Comparison of ENCODE assay signal across 42 cellular contexts in genomic region chr14:32171469-32171868, GRCh38. TPM values are rescaled to one million over a fixed set of nuclear protein-coding genes. Genes with fewer than 3 reads are reported as not detected.
"Had no signal": no experiment of that assay in that cellular context is flagged by ENCODE, and none has a peak within 500 bp of the region (broad histone marks: within the 10 kb centered on the region; RNA-seq: fewer than 3 reads in every experiment).

No MANE protein-coding gene starts in this region.

- H3K27me3 ChIP-seq: brain microvascular endothelial cell, cardiac muscle cell, MG63 had no signal

- H3K27ac ChIP-seq: brain microvascular endothelial cell, cardiac muscle cell, PC-9, VCaP had no signal

- FAIRE-seq: RCC 7860 had no signal

- DNase-seq: activated CD4-positive, alpha-beta T cell treated with anti-CD3 and anti-CD28 coated beads for 1 hour; activated CD4-positive, alpha-beta T cell treated with anti-CD3 and anti-CD28 coated beads, Interleukin-2, amount 10 ng/mL, durations not matched to agents 24 days and 14 days; activated CD4-positive, alpha-beta T cell treated with anti-CD3 and anti-CD28 coated beads, Interleukin-2, amount 50 U/mL, for 4 hours; activated CD4-positive, CD25-positive, alpha-beta regulatory T cell; activated CD8-positive, alpha-beta T cell treated with anti-CD3 and anti-CD28 coated beads for 36 hours; activated effector memory CD4-positive, alpha-beta T cell treated with anti-CD3 and anti-CD28 coated beads, Interleukin-2, amount 50 U/mL, for 16 hours; activated naive CD4-positive, alpha-beta T cell; activated naive CD4-positive, alpha-beta T cell treated with anti-CD3 and anti-CD28 coated beads, Interleukin-2, amount 50 U/mL, for 16 hours; activated naive CD8-positive, alpha-beta T cell treated with anti-CD3 and anti-CD28 coated beads for 36 hours; activated T-cell treated with anti-CD3 and anti-CD28 coated beads, Interleukin-2, amount 50 U/mL, for 1 hour; activated T-cell treated with anti-CD3 and anti-CD28 coated beads, Interleukin-2, amount 50 U/mL, for 72 hours; amniotic stem cell; aorta; brain microvascular endothelial cell; IMR-90; Kasumi-1; KBM-7; MG63; NCI-H1048; NCI-H1105 treated with DMSO at 0.1 percent for 48 hours; NCI-H1436; NCI-H1694; NCI-H1930; NCI-H2171 treated with DMSO at 0.1 percent for 48 hours; NCI-H345; NCI-H526; NCI-H82; NK-92 treated with Interleukin-12 subunit alpha and Interleukin-12 subunit beta, amount 100 ng/mL, for 24 hours; PC-9; Right ventricle myocardium superior; SW 1271; T-helper 1 cell; T-helper 2 cell; T-helper 9 cell had no signal

- H3K4me3 ChIP-seq: cardiac muscle cell, MG63, PC-9 had no signal

- H3K36me3 ChIP-seq: brain microvascular endothelial cell, cardiac muscle cell, MG63 had no signal

- H3K9me3 ChIP-seq: MG63 had no signal

- H2AFZ ChIP-seq: PC-9 had no signal

- ATAC-seq: activated CD8-positive, alpha-beta T cell treated with anti-CD3 and anti-CD28 coated beads for 36 hours; activated T-cell treated with anti-CD3 and anti-CD28 coated beads, Interleukin-2, amount 50 U/mL, for 72 hours; activated T-helper 17 cell treated with anti-CD3 and anti-CD28 coated beads, Interleukin-2, amount 50 U/mL, for 72 hours had no signal

- H3K4me2 ChIP-seq: PC-9 had no signal

RNA-seq across cellular contexts. Expression of gene RNU6-7, which starts 30.4 kb away (rescaled TPM):
- total RNA-seq: activated CD4-positive, alpha-beta T cell treated with anti-CD3 and anti-CD28 coated beads, Interleukin-2, amount 10 ng/mL, durations not matched to agents 24 days and 14 days; activated CD8-positive, alpha-beta memory T cell treated with anti-CD3 and anti-CD28 coated beads for 36 hours; activated CD8-positive, alpha-beta T cell treated with anti-CD3 and anti-CD28 coated beads for 36 hours; activated naive CD8-positive, alpha-beta T cell treated with anti-CD3 and anti-CD28 coated beads for 36 hours; activated T-cell treated with anti-CD3 and anti-CD28 coated beads, Interleukin-2, amount 50 U/mL, for 72 hours; activated T-helper 17 cell treated with anti-CD3 and anti-CD28 coated beads, Interleukin-2, amount 50 U/mL, for 72 hours; aorta; cardiac muscle cell; chondrocyte; IMR-90; NCI-H460; OCI-LY7; PC-9; Right ventricle myocardium superior had no signal
- polyA plus RNA-seq: aorta, cardiac muscle cell, IMR-90 had no signal

RNA-seq across cellular contexts. Expression of gene RNU6-8, which starts 31.6 kb away (rescaled TPM):
- total RNA-seq: activated CD4-positive, alpha-beta T cell treated with anti-CD3 and anti-CD28 coated beads, Interleukin-2, amount 10 ng/mL, durations not matched to agents 24 days and 14 days; activated CD8-positive, alpha-beta memory T cell treated with anti-CD3 and anti-CD28 coated beads for 36 hours; activated CD8-positive, alpha-beta T cell treated with anti-CD3 and anti-CD28 coated beads for 36 hours; activated naive CD8-positive, alpha-beta T cell treated with anti-CD3 and anti-CD28 coated beads for 36 hours; activated T-cell treated with anti-CD3 and anti-CD28 coated beads, Interleukin-2, amount 50 U/mL, for 72 hours; activated T-helper 17 cell treated with anti-CD3 and anti-CD28 coated beads, Interleukin-2, amount 50 U/mL, for 72 hours; aorta; cardiac muscle cell; chondrocyte; IMR-90; NCI-H460; OCI-LY7; PC-9; Right ventricle myocardium superior had no signal
- polyA plus RNA-seq: aorta, cardiac muscle cell, IMR-90 had no signal
